ENCODE assay signal across 19 cellular contexts in the genomic region with DNA sequence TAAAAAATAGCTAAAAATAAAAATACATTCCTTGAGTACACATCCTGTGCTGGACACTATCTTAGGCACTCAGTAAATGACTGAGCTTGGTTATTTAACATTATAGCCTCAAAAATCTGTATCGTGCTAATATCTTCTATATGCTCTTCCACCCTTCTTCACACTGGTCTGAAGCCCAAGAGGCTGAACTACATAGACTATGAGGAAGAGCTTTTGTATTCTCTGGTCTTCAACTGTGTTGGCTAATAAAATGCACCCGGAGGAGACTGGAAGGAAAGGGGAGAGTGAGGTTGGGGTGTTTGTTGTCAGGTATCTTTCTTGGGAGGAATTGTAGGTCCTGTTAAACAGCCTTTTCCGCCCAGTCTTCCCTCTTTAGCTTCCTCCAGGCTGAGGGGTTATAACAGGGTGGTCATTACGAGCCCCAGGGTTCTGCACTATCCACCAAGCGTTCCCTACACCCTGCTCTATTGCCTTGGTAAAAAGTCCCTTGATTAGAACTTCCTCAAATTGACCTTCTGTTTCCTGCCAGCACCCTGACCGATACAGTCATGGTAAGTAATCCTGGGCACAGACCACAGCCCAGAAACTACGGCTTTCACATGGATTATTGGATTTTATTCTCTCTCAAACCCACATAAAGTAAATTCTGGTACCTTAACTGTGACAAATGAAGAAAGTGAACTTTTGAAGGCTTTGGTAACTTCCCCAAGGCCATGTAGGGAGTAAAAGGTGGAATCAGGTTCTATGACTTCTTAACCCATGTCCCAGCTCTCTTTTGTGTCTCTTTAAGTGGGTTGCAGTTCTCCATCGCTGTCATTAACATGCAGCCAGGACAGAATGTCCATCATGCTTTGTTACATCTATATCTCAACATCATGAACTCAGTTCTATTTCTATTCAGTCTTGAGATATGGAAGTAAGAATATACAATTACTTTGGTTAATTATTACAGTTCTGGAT.
DNase-seq lines count a peak whose midpoint lies in the region; ATAC-seq and TF ChIP-seq lines count a peak whose summit lies in the region.
"Had no signal": no experiment of that assay in that cellular context is flagged by ENCODE, and none has a peak within 500 bp of the region (broad histone marks: within the 10 kb centered on the region; RNA-seq: fewer than 3 reads in every experiment).

No MANE protein-coding gene starts in this region.

- no peaks in the 10 kb centered on the region for H3K4me1 Mint-ChIP-seq in glutamatergic neuron (ENCODE audit: low read depth, unreplicated experiment)

- peak; percentile 77 for ATAC-seq in GM18868 (IDR thresholded peaks at IDR 0.05; ENCODE audit: unreplicated experiment)
- ATAC-seq in HG02759 (IDR thresholded peaks at IDR 0.05; ENCODE audit: unreplicated experiment): peak; percentile 77
- ATAC-seq: activated CD4-positive, CD25-positive, alpha-beta regulatory T cell treated with anti-CD3 and anti-CD28 coated beads, Interleukin-2, amount 50 U/mL, for 24 hours; activated T-cell treated with anti-CD3 and anti-CD28 coated beads, Interleukin-2, amount 50 U/mL, for 4 hours; SK-N-SH treated with all-trans-retinoic acid at 6 μM for 48 hours had no signal

- H3K36me3 Mint-ChIP-seq in glutamatergic neuron (ENCODE audit: unreplicated experiment): peaks cover 3% of the 10 kb centered on the region
- H3K36me3 Mint-ChIP-seq: natural killer cell treated with Interleukin-12 subunit alpha and Interleukin-12 subunit beta and Interleukin-15 and Interleukin-18, amount 100 ng/mL, for 72 hours had no signal

- H3K4me2 ChIP-seq in OCI-LY3 (ENCODE audit: low read length): peak overlapping the region; percentile 55
- no peak overlapping the region for H3K4me2 ChIP-seq in osteoblast (ENCODE audit: insufficient read depth, low read length)
- H3K4me2 ChIP-seq: BLaER1, hepatocyte had no signal

- peak overlapping the region; percentile 26; the same call in 1 of the 2 replicates for H3K4me3 ChIP-seq in OCI-LY3 (ENCODE audit: low read length)
- no peak overlapping the region for H3K4me3 ChIP-seq in osteoblast (ENCODE audit: insufficient read depth, low read length)
- H3K4me3 ChIP-seq in WERI-Rb-1 (ENCODE audit: low read depth, low read length): no peak overlapping the region
- H3K4me3 ChIP-seq: adrenal gland, BLaER1, hepatocyte, left ventricle myocardium inferior, right atrium auricular region, stomach had no signal

- H3K4me1 ChIP-seq in OCI-LY3 (ENCODE audit: low read length) (peaks cover 25% of the 10 kb centered on the region), osteoblast (ENCODE audit: insufficient read depth, low read length) (peaks cover 21% of the 10 kb centered on the region)
- H3K4me1 ChIP-seq: adrenal gland, BLaER1, left ventricle myocardium inferior, stomach had no signal

- no peak overlapping the region for H3K9ac ChIP-seq in OCI-LY3 (ENCODE audit: low read length)
- H3K9ac ChIP-seq: BLaER1 had no signal

- no peak overlapping the region; the same call in 1 of the 2 replicates for H3K27ac ChIP-seq in OCI-LY3 (ENCODE audit: low read length)
- H3K27ac ChIP-seq in osteoblast (ENCODE audit: low read depth, low read length): no peak overlapping the region
- no peak overlapping the region for H3K27ac ChIP-seq in WERI-Rb-1
- H3K27ac ChIP-seq: adrenal gland, BLaER1, hepatocyte, left ventricle myocardium inferior, right atrium auricular region, stomach had no signal

- no peaks in the 10 kb centered on the region for H4K20me1 ChIP-seq in OCI-LY3 (ENCODE audit: insufficient read depth, low read length)
- no peaks in the 10 kb centered on the region for H4K20me1 ChIP-seq in osteoblast (ENCODE audit: insufficient read depth, low read length)
- H4K20me1 ChIP-seq: BLaER1 had no signal

- TF ChIP-seq CTCF in OCI-LY3 (IDR thresholded peaks at IDR 0.05; ENCODE audit: low read depth, low read length) (no peak), osteoblast (IDR thresholded peaks at IDR 0.05; ENCODE audit: extremely low read depth, low read depth, low read length) (no peak), WERI-Rb-1 (IDR thresholded peaks at IDR 0.05; ENCODE audit: low read depth, low read length) (no peak), glutamatergic neuron (IDR thresholded peaks at IDR 0.05; ENCODE audit: partially characterized antibody, unreplicated experiment) (no peak)

- H3K9me3 ChIP-seq in OCI-LY3 (ENCODE audit: insufficient read depth, low read length) (no peaks in the 10 kb centered on the region), osteoblast (ENCODE audit: low read depth, low read length) (no peaks in the 10 kb centered on the region), WERI-Rb-1 (ENCODE audit: severe bottlenecking) (no peaks in the 10 kb centered on the region)
- H3K9me3 ChIP-seq: adrenal gland, BLaER1, left ventricle myocardium inferior, right atrium auricular region, stomach had no signal

- H3K27me3 ChIP-seq in OCI-LY3 (ENCODE audit: low read depth, low read length) (no peaks in the 10 kb centered on the region), osteoblast (ENCODE audit: insufficient read depth, low read length) (no peaks in the 10 kb centered on the region), WERI-Rb-1 (ENCODE audit: insufficient read depth, low read depth, severe bottlenecking) (no peaks in the 10 kb centered on the region)
- H3K27me3 ChIP-seq: adrenal gland, BLaER1, hepatocyte, right atrium auricular region, stomach had no signal

- H3K79me2 ChIP-seq in OCI-LY3 (ENCODE audit: low read length) (no peaks in the 10 kb centered on the region), osteoblast (ENCODE audit: insufficient read depth, low read length) (no peaks in the 10 kb centered on the region)
- H3K79me2 ChIP-seq: hepatocyte had no signal

- H3K27me3 Mint-ChIP-seq in glutamatergic neuron (ENCODE audit: unreplicated experiment): no peaks in the 10 kb centered on the region
- H3K27me3 Mint-ChIP-seq: natural killer cell treated with Interleukin-12 subunit alpha and Interleukin-12 subunit beta and Interleukin-15 and Interleukin-18, amount 100 ng/mL, for 72 hours had no signal

- no peak overlapping the region for H3K27ac Mint-ChIP-seq in glutamatergic neuron (ENCODE audit: unreplicated experiment)
- H3K27ac Mint-ChIP-seq: natural killer cell treated with Interleukin-12 subunit alpha and Interleukin-12 subunit beta and Interleukin-15 and Interleukin-18, amount 100 ng/mL, for 72 hours had no signal

- H3K36me3 ChIP-seq in OCI-LY3 (replicated peaks; ENCODE audit: low read depth, low read length) (no peaks in the 10 kb centered on the region), osteoblast (ENCODE audit: insufficient read depth, low read length) (no peaks in the 10 kb centered on the region), WERI-Rb-1 (no peaks in the 10 kb centered on the region)
- H3K36me3 ChIP-seq: adrenal gland, BLaER1, left ventricle myocardium inferior, right atrium auricular region, stomach had no signal

- H2AFZ ChIP-seq in OCI-LY3 (ENCODE audit: low read depth, low read length) (peak overlapping the region; percentile 44; the same call in 1 of the 2 replicates), osteoblast (ENCODE audit: low read length) (peak overlapping the region; percentile 32)
- H2AFZ ChIP-seq: hepatocyte had no signal

- no peak for DNase-seq in osteoblast (ENCODE audit: insufficient read length, low spot score, missing footprints)
- DNase-seq in WERI-Rb-1: no peak
- no peak for DNase-seq in NCI-H526 (lab: John Stamatoyannopoulos, UW)
- DNase-seq in glutamatergic neuron: no peak
- DNase-seq: activated T-cell treated with anti-CD3 and anti-CD28 coated beads, Interleukin-2, amount 50 U/mL, for 4 hours; adrenal gland; erythroblast; left ventricle myocardium inferior; NCI-H226; stomach had no signal

- H3K9me3 Mint-ChIP-seq in glutamatergic neuron (ENCODE audit: unreplicated experiment): no peaks in the 10 kb centered on the region
- H3K9me3 Mint-ChIP-seq: natural killer cell treated with Interleukin-12 subunit alpha and Interleukin-12 subunit beta and Interleukin-15 and Interleukin-18, amount 100 ng/mL, for 72 hours had no signal

- H3K4me3 Mint-ChIP-seq in glutamatergic neuron (ENCODE audit: unreplicated experiment): no peak overlapping the region
- H3K4me3 Mint-ChIP-seq: activated T-cell treated with anti-CD3 and anti-CD28 coated beads, Interleukin-2, amount 50 U/mL, for 4 hours; natural killer cell treated with Interleukin-12 subunit alpha and Interleukin-12 subunit beta and Interleukin-15 and Interleukin-18, amount 100 ng/mL, for 72 hours had no signal
